22 cellular contexts compared by ENCODE assay signal in the genomic region with DNA sequence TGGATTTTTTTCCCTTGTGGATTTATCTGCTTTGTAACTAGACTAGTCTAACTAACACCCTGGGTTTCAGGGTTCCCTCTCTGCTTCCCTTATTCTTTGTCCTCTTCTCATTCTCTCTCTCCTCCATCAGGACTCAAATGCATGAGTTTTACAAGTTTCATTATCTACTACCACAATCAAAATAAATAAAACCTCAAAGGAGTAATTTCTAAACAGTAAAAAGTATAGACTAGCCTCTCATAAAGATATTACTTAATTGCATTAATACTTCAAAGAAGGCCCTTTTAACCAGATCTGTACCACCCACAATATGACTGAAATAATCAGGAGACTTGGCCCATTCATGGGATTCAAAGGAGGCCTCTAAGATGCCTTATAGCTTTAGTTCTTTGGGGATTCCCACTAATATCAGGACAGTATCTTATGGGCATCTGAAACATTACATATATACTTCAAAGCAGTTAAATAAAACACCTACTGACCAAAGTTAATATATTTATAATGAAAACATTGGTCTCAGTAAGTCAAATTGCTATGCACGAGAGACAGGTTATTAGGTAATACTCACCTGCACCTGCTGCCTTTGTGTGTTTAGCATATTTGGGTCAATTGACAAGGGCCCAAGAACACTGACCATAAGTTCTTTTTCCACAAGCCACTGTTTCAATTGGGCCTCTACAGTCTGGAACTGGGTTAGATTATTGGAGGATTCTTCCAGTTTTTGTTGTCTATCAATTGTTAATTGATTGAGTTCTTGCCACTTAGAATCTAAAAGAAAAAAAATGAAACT.
"Had no signal": no experiment of that assay in that cellular context is flagged by ENCODE, and none has a peak within 500 bp of the region (broad histone marks: within the 10 kb centered on the region; RNA-seq: fewer than 3 reads in every experiment).

No MANE protein-coding gene starts in this region.

- H3K4me1 Mint-ChIP-seq: activated B cell treated with CpG ODN at 0.5 μM for 24 hours; activated CD4-positive, alpha-beta T cell treated with anti-CD3 and anti-CD28 coated beads for 36 hours; activated naive CD4-positive, alpha-beta T cell treated with anti-CD3 and anti-CD28 coated beads, Interleukin-2, amount 50 U/mL, for 24 hours had no signal

- H3K9me3 Mint-ChIP-seq: activated B cell treated with CpG ODN at 0.5 μM for 24 hours; activated naive CD4-positive, alpha-beta T cell treated with anti-CD3 and anti-CD28 coated beads, Interleukin-2, amount 50 U/mL, for 24 hours; naive thymus-derived CD4-positive, alpha-beta T cell; T-helper 1 cell treated with Interleukin-12 subunit alpha and Interleukin-12 subunit beta and Interleukin-4 antibody, amounts not matched to agents 30 μg/mL and 1 μg/mL, for 36 hours; type B pancreatic cell had no signal

- DNase-seq: activated B cell treated with CpG ODN at 0.5 μM for 24 hours; activated CD4-positive, alpha-beta T cell treated with anti-CD3 and anti-CD28 coated beads for 36 hours; activated CD4-positive, alpha-beta T cell treated with anti-CD3 and anti-CD28 coated beads, Interleukin-2, amount 50 U/mL, for 48 hours; activated effector memory CD4-positive, alpha-beta T cell treated with anti-CD3 and anti-CD28 coated beads, Interleukin-2, amount 50 U/mL, for 16 hours; anterior cingulate cortex; body of pancreas; foreskin fibroblast; left colon; lower lobe of right lung; mesendoderm; naive thymus-derived CD4-positive, alpha-beta T cell; retina; sigmoid colon; spleen; stimulated activated CD4-positive, alpha-beta T cell treated with anti-CD3 and anti-CD28 coated beads, Interleukin-4, amount 100 ng/mL, for 1 hour; stimulated activated naive CD4-positive, alpha-beta T cell; T1000 had no signal

- H3K27ac Mint-ChIP-seq: activated B cell treated with CpG ODN at 0.5 μM for 24 hours; activated CD4-positive, alpha-beta T cell treated with anti-CD3 and anti-CD28 coated beads for 36 hours; activated naive CD4-positive, alpha-beta T cell treated with anti-CD3 and anti-CD28 coated beads, Interleukin-2, amount 50 U/mL, for 24 hours; naive thymus-derived CD4-positive, alpha-beta T cell; progenitor cell of endocrine pancreas; T-helper 1 cell treated with Interleukin-12 subunit alpha and Interleukin-12 subunit beta and Interleukin-4 antibody, amounts not matched to agents 30 μg/mL and 1 μg/mL, for 36 hours; type B pancreatic cell had no signal

- H3K36me3 Mint-ChIP-seq: activated naive CD4-positive, alpha-beta T cell treated with anti-CD3 and anti-CD28 coated beads, Interleukin-2, amount 50 U/mL, for 24 hours; naive thymus-derived CD4-positive, alpha-beta T cell had no signal

- FAIRE-seq: keratinocyte had no signal

- H3K27me3 Mint-ChIP-seq: activated CD4-positive, alpha-beta T cell treated with anti-CD3 and anti-CD28 coated beads for 36 hours; progenitor cell of endocrine pancreas; type B pancreatic cell had no signal

- H3K4me3 Mint-ChIP-seq: activated B cell treated with CpG ODN at 0.5 μM for 24 hours; activated CD4-positive, alpha-beta T cell treated with anti-CD3 and anti-CD28 coated beads for 36 hours; activated naive CD4-positive, alpha-beta T cell treated with anti-CD3 and anti-CD28 coated beads, Interleukin-2, amount 50 U/mL, for 24 hours; naive thymus-derived CD4-positive, alpha-beta T cell; T-helper 1 cell treated with Interleukin-12 subunit alpha and Interleukin-12 subunit beta and Interleukin-4 antibody, amounts not matched to agents 30 μg/mL and 1 μg/mL, for 36 hours; type B pancreatic cell had no signal
